In the genomic region with DNA sequence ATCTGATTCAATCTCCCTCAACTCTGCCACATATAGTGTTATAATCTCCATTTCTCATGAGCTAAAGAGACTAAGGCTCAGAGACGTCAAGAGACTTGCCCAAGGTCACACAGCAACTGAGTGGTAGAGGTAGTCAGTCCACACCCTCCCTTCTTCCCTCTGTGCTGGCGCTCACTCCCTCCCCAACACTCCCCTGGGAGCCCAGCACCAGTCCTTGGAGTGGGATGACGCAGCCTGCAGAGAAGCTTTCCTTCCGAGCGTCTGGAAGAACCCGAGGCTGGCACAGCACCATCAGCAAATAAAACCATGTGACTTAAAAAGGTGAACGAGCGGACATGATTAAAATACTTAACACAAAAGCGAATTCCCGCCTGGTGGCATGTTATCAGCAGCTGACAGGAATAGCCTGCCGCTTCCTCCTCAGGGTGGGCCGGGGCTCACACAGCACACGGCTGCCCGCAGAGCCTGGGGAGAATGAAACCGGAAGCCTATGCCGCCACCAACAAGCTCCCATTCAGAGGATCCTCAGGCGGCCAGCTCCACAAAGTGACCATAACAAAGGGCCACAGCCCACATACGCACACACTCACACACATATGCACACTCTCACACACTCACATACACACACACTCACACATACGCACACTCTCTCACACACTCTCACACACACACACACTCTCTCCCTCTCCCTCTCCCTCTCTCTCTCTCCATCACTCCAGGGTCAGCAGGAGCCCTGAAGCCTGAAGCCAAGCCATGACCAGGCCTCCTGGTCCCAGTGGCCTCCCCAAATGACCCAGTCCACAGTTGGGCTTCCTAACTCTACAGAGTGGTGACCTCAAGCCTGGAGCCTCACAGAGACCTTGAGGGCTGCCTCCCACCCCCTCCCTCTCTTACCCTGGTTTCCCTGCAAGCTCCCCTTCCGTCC, we compare ENCODE assay signal across 8 cellular contexts.
A peak's percentile ranks its signal among the peaks of the same experiment; 100 is the strongest.
DNase-seq lines count a peak whose midpoint lies in the region; ATAC-seq and TF ChIP-seq lines count a peak whose summit lies in the region.

No MANE protein-coding gene starts in this region.

- H3K36me3 ChIP-seq in body of pancreas (replicated peaks in 1 of 2; ENCODE audit: insufficient read depth in 1 of 2, low read depth in 2 of 2) (no peaks in the 10 kb centered on the region), iPS-20b (ENCODE audit: insufficient read depth, low read depth, low read length) (no peaks in the 10 kb centered on the region), smooth muscle cell (ENCODE audit: low read depth) (no peaks in the 10 kb centered on the region)

- H3K79me2 ChIP-seq in smooth muscle cell (ENCODE audit: low read depth) = no peaks in the 10 kb centered on the region

- H3K4me1 ChIP-seq in body of pancreas (peaks cover 26% of the 10 kb centered on the region), iPS-20b (ENCODE audit: insufficient read depth, low read length) (peaks cover 54% of the 10 kb centered on the region), smooth muscle cell (ENCODE audit: low read depth) (peaks cover 48% of the 10 kb centered on the region)

- H3K27ac Mint-ChIP-seq in CD14-positive monocyte = peak overlapping the region in 6 of 7 donors; percentile 4 to 90 (median 73)

- H3F3A ChIP-seq in smooth muscle cell (ENCODE audit: low read depth) = no peaks in the 10 kb centered on the region

- no peaks in the 10 kb centered on the region for H3K9me3 ChIP-seq in body of pancreas
- no peaks in the 10 kb centered on the region for H3K9me3 ChIP-seq in iPS-20b (ENCODE audit: insufficient read depth, low read depth, low read length)
- H3K9me3 ChIP-seq in smooth muscle cell (replicated peaks; ENCODE audit: low read depth) = no peaks in the 10 kb centered on the region

- 3 to 7% methylated on average over 20 of the region's 20 CpGs for WGBS in body of pancreas, 2 donors
- 36% methylated on average over 17 of the region's 20 CpGs for WGBS in smooth muscle cell (ENCODE audit: low lambda C conversion rate)

- H3K36me3 Mint-ChIP-seq in CD14-positive monocyte = peaks cover 15% of the 10 kb centered on the region in 2 donors

- H4K20me1 ChIP-seq in smooth muscle cell (ENCODE audit: low read depth) = no peaks in the 10 kb centered on the region

- no peaks in the 10 kb centered on the region for H3K27me3 ChIP-seq in body of pancreas
- no peaks in the 10 kb centered on the region for H3K27me3 ChIP-seq in iPS-20b (ENCODE audit: insufficient read depth, low read length)
- no peaks in the 10 kb centered on the region for H3K27me3 ChIP-seq in smooth muscle cell (ENCODE audit: low read depth)

- H3K9ac ChIP-seq in iPS-20b (ENCODE audit: low read depth, low read length) (peak overlapping the region; percentile 75), smooth muscle cell (ENCODE audit: low read depth) (peak overlapping the region; percentile 4)

- H3K4me1 Mint-ChIP-seq in CD14-positive monocyte = peaks cover 63% of the 10 kb centered on the region

- peaks cover 9 to 12% (median 11%) of the 10 kb centered on the region in 3 donors for H3K27me3 Mint-ChIP-seq in CD14-positive monocyte (ENCODE audit: low read depth in 3 of 3)

- TF ChIP-seq CTCF in CD14-positive monocyte (IDR thresholded peaks at IDR 0.05) = no peak
- peak in 1 of 7 experiments; percentile 14 for TF ChIP-seq CTCF in body of pancreas (IDR thresholded peaks at IDR 0.05)
- no peak for TF ChIP-seq CTCF in smooth muscle cell (IDR thresholded peaks at IDR 0.05; ENCODE audit: borderline replicate concordance, insufficient read depth, poor library complexity, severe bottlenecking)

- DNase-seq in CD14-positive monocyte (ENCODE audit: low spot score) = peak; percentile 59
- DNase-seq in NCI-H2227 treated with DMSO at 0.1 percent for 48 hours (lab: John Stamatoyannopoulos, UW) = peak; percentile 37
- peak; percentile 55 to 77 (median 64) for DNase-seq in body of pancreas
- no peak for DNase-seq in smooth muscle cell (lab: John Stamatoyannopoulos, UW; ENCODE audit: unreplicated experiment)

- H3K4me2 ChIP-seq in smooth muscle cell = peak overlapping the region; percentile 76

- peak; percentile 36 for ATAC-seq in GM21447 (IDR thresholded peaks at IDR 0.05; ENCODE audit: unreplicated experiment)
- peak; percentile 74 for ATAC-seq in body of pancreas
- ATAC-seq in GM18519 (IDR thresholded peaks at IDR 0.05; ENCODE audit: low FRiP score, unreplicated experiment) = no peak
- no peak for ATAC-seq in GM21515 (IDR thresholded peaks at IDR 0.05; ENCODE audit: unreplicated experiment)

- H3K9me3 Mint-ChIP-seq in CD14-positive monocyte = no peaks in the 10 kb centered on the region

- TF ChIP-seq POLR2A in body of pancreas (IDR thresholded peaks at IDR 0.05) = peak in 2 of 3 donors; percentile 52 to 59

- no peak overlapping the region for H2AFZ ChIP-seq in smooth muscle cell (ENCODE audit: low read depth)

- H3K4me3 ChIP-seq in body of pancreas (no peak overlapping the region), iPS-20b (ENCODE audit: low read length) (peak overlapping the region; percentile 54), smooth muscle cell (peak overlapping the region; percentile 15)

- H3K27ac ChIP-seq in body of pancreas (peak overlapping the region; percentile 1 to 77 (median 58)), iPS-20b (ENCODE audit: low read length) (peak overlapping the region; percentile 78), smooth muscle cell (ENCODE audit: low read depth) (peak overlapping the region; percentile 81)

- H3K4me3 Mint-ChIP-seq in CD14-positive monocyte = peak overlapping the region; percentile 85

- intact Hi-C loops in CD14-positive monocyte (cut with micrococcal nuclease) = no loop called here
- intact Hi-C loops in body of pancreas (cut with DNase I) = no loop called here

Comparison
In these comparisons a context has a peak if more than half of its experiments do, and no peak if none do; other contexts are left out.
1. ATAC-seq: peak in GM21447 (single experiment) and body of pancreas (single experiment); none in GM18519 (single experiment) and GM21515 (single experiment).
2. H3K4me3 ChIP-seq: peak in iPS-20b (single experiment) and smooth muscle cell (single experiment); none in body of pancreas (0 of 2).
3. Peak in every context shown above with its lines, with median percentiles within 50 percentile points of each other: H3K27ac ChIP-seq.